In the genomic region with DNA sequence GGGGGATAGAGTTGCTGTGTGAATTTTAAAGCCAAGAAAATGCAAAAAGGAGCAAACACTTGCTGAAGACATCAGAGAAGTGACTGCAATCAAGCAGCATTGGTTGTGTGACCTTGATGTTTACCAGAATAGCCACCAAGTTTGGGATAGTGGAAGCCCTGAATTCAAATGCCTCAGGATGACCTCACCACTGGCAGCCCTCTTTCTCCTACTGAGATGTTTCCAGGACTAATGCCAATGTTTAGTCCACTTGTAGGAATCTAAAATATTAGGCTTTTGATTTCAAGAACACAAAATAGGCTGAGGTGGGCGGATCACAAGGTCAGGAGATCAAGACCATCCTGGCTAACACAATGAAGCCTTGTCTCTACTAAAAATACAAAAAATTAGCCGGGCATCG, we compare ENCODE assay signal across 19 cellular contexts.
A peak's percentile ranks its signal among the peaks of the same experiment; 100 is the strongest.
DNase-seq lines count a peak whose midpoint lies in the region; FAIRE-seq and TF ChIP-seq lines count a peak whose summit lies in the region.
"Had no signal": no experiment of that assay in that cellular context is flagged by ENCODE, and none has a peak within 500 bp of the region (broad histone marks: within the 10 kb centered on the region; RNA-seq: fewer than 3 reads in every experiment).

No MANE protein-coding gene starts in this region.

- H3K27me3 ChIP-seq in MM.1S (replicated peaks; ENCODE audit: insufficient read depth, low read length) = no peaks in the 10 kb centered on the region
- H3K27me3 ChIP-seq: upper lobe of left lung had no signal

- TF ChIP-seq CTCF in VCaP (conservative IDR thresholded peaks at IDR 0.05) (no peak), fibroblast of pulmonary artery (IDR thresholded peaks at IDR 0.05; ENCODE audit: low read length, missing control alignments) (no peak), MM.1S (IDR thresholded peaks at IDR 0.05; ENCODE audit: low read length) (no peak)

- no peak overlapping the region for H2AFZ ChIP-seq in MM.1S (ENCODE audit: low read length)

- H3K4me3 ChIP-seq in fibroblast of pulmonary artery (replicated peaks; ENCODE audit: low read depth, low read length) = no peak overlapping the region
- H3K4me3 ChIP-seq in MM.1S (ENCODE audit: low read length) = no peak overlapping the region
- H3K4me3 ChIP-seq: upper lobe of left lung had no signal

- no peaks in the 10 kb centered on the region for H3K9me2 ChIP-seq in MM.1S (replicated peaks; ENCODE audit: insufficient read depth, low read length)

- H3K36me3 ChIP-seq in MM.1S (replicated peaks; ENCODE audit: insufficient read depth, low read length) = no peaks in the 10 kb centered on the region
- H3K36me3 ChIP-seq: upper lobe of left lung had no signal

- TF ChIP-seq POLR2A in H54 (IDR thresholded peaks at IDR 0.05; ENCODE audit: low read depth, low read length) = no peak

- no peak overlapping the region for H3K9ac ChIP-seq in MM.1S (ENCODE audit: low read length)

- peak; percentile 20 for DNase-seq in AG20443 (ENCODE audit: low spot score)
- no peak for DNase-seq in H54 (ENCODE audit: insufficient read length, low spot score)
- peak; percentile 4 for DNase-seq in fibroblast of pulmonary artery (ENCODE audit: low read depth)
- no peak for DNase-seq in Ammon's horn (ENCODE audit: low spot score)
- no peak for DNase-seq in inferior parietal cortex (ENCODE audit: extremely low spot score)
- DNase-seq in MM.1S = no peak
- no peak for DNase-seq in activated CD4-positive, alpha-beta T cell treated with anti-CD3 and anti-CD28 coated beads, Interleukin-2, amount 50 U/mL, for 1 hour
- DNase-seq: activated gamma-delta T cell treated with Interleukin-2 at 50 U/mL for 16 hours; effector CD4-positive, alpha-beta T cell; KG1; left colon; mesenchymal stem cell; NCI-H526 treated with DMSO at 0.1 percent for 48 hours; retina; Right ventricle myocardium superior; stimulated activated CD4-positive, alpha-beta T cell treated with anti-CD3 and anti-CD28 coated beads, Interleukin-12 subunit alpha, Interleukin-12 subunit beta, amount 100 ng/mL, for 4 hours; T-helper 1 cell; upper lobe of left lung had no signal

- no peaks in the 10 kb centered on the region for H3K79me2 ChIP-seq in MM.1S (ENCODE audit: low read length)

- H3K4me2 ChIP-seq in MM.1S (ENCODE audit: low read depth, low read length) = no peak overlapping the region

- no peaks in the 10 kb centered on the region for H3K4me1 ChIP-seq in MM.1S (ENCODE audit: low read length)
- H3K4me1 ChIP-seq: upper lobe of left lung had no signal

- H3K27ac ChIP-seq in VCaP (peak overlapping the region; percentile 26), MM.1S (ENCODE audit: low read length) (no peak overlapping the region)
- H3K27ac ChIP-seq: upper lobe of left lung had no signal

- peak; percentile 85 for FAIRE-seq in H54 (lab: Jason Lieb, UNC)

- no peaks in the 10 kb centered on the region for H4K20me1 ChIP-seq in MM.1S (ENCODE audit: insufficient read depth, low read length)

- no peaks in the 10 kb centered on the region for H3F3A ChIP-seq in MM.1S (ENCODE audit: insufficient read depth, low read length)

- no peaks in the 10 kb centered on the region for H3K9me3 ChIP-seq in MM.1S (replicated peaks; ENCODE audit: insufficient read depth, low read length)
- H3K9me3 ChIP-seq: upper lobe of left lung had no signal

Comparison
In these comparisons a context has a peak if more than half of its experiments do, and no peak if none do; other contexts are left out.
1. DNase-seq: peak in AG20443 (single experiment) and fibroblast of pulmonary artery (single experiment); none in H54 (single experiment), Ammon's horn (single experiment), inferior parietal cortex (single experiment), MM.1S (single experiment) and activated CD4-positive, alpha-beta T cell treated with anti-CD3 and anti-CD28 coated beads, Interleukin-2, amount 50 U/mL, for 1 hour (single experiment).